In genomic region chr1:156385534-156386031, GRCh38 we compare ENCODE assay signal across 8 cellular contexts. TPM values are rescaled to one million over a fixed set of nuclear protein-coding genes. Genes with fewer than 3 reads are reported as not detected.
DNase-seq lines count a peak whose midpoint lies in the region; ATAC-seq, FAIRE-seq and TF ChIP-seq lines count a peak whose summit lies in the region.

No MANE protein-coding gene starts in this region.

- no peaks in the 10 kb centered on the region for H3K4me1 ChIP-seq in keratinocyte (ENCODE audit: control insufficient read depth, extremely low read depth, insufficient read depth, low read length)

- H3K36me3 Mint-ChIP-seq in MCF 10A (ENCODE audit: insufficient read depth, unreplicated experiment): no peaks in the 10 kb centered on the region

- H3K36me3 ChIP-seq in WERI-Rb-1 (no peaks in the 10 kb centered on the region), keratinocyte (ENCODE audit: control insufficient read depth in 2 of 2, extremely low read depth in 1 of 2, insufficient read depth in 2 of 2, low read length in 2 of 2) (no peaks in the 10 kb centered on the region)

- H3K4me1 Mint-ChIP-seq in MCF 10A (ENCODE audit: insufficient read depth, unreplicated experiment): peaks cover 11% of the 10 kb centered on the region

- H3K9me1 ChIP-seq in keratinocyte (ENCODE audit: control insufficient read depth, extremely low read depth, insufficient read depth, low read length): no peaks in the 10 kb centered on the region

- H3K27ac ChIP-seq in WERI-Rb-1 (no peak overlapping the region), keratinocyte (ENCODE audit: control insufficient read depth, insufficient read depth, low read length) (no peak overlapping the region)

- H3K4me2 ChIP-seq in keratinocyte (ENCODE audit: control insufficient read depth, extremely low read depth, insufficient read depth, low read depth, low read length): no peak overlapping the region

- dilution Hi-C loops in keratinocyte (cut with MboI; ENCODE audit: extremely low pct_ligation_motif_present, low sequenced_read_pairs): no loop called here

- intact Hi-C loops in MCF 10A (cut with micrococcal nuclease): loop anchor here (1.0 to 2.0 kb wide), 3 partner anchors 59 to 295 kb away; no protein-coding TSS in a partner anchor

- H3K4me3 Mint-ChIP-seq in MCF 10A (ENCODE audit: unreplicated experiment): no peak overlapping the region

- POLR2A ChIA-PET in MCF 10A (lab: Yijun Ruan, JAX): interaction anchor here (0.8 to 1.6 kb wide), 8 partner anchors 12 to 205 kb away, joined by 3 to 13 read pairs (median 3); partner anchors contain the start of gene NAXE

- H3K79me2 ChIP-seq in keratinocyte (ENCODE audit: control insufficient read depth, insufficient read depth, low read length): no peaks in the 10 kb centered on the region

- ATAC-seq in HG02763 (IDR thresholded peaks at IDR 0.05; ENCODE audit: unreplicated experiment): no peak

- H3K4me3 ChIP-seq in WERI-Rb-1 (ENCODE audit: low read depth, low read length) (no peak overlapping the region), keratinocyte (ENCODE audit: control insufficient read depth in 2 of 3, extremely low read depth in 1 of 3, insufficient read depth in 2 of 3, low read depth in 1 of 3, low read length in 3 of 3) (no peak overlapping the region)

- no peaks in the 10 kb centered on the region for H3K9me3 ChIP-seq in WERI-Rb-1 (ENCODE audit: severe bottlenecking)
- H3K9me3 ChIP-seq in keratinocyte (ENCODE audit: control insufficient read depth, low read depth, low read length): no peaks in the 10 kb centered on the region

- H2AFZ ChIP-seq in keratinocyte (ENCODE audit: control insufficient read depth, low read length): no peak overlapping the region

- peaks cover 8% of the 10 kb centered on the region for H3K27me3 ChIP-seq in WERI-Rb-1 (ENCODE audit: insufficient read depth, low read depth, severe bottlenecking)
- peaks cover 30% of the 10 kb centered on the region for H3K27me3 ChIP-seq in keratinocyte (ENCODE audit: control insufficient read depth, extremely low read depth, insufficient read depth, low read length)

- TF ChIP-seq CTCF in WERI-Rb-1 (IDR thresholded peaks at IDR 0.05; ENCODE audit: low read depth, low read length) (peak; percentile 95), MCF 10A (IDR thresholded peaks at IDR 0.05; ENCODE audit: unreplicated experiment) (peak; percentile 99), keratinocyte (optimal IDR thresholded peaks at IDR 0.05 in 1 of 3, IDR thresholded peaks at IDR 0.05 in 1 of 3, conservative IDR thresholded peaks at IDR 0.05 in 1 of 3; ENCODE audit: extremely low read depth in 1 of 3, insufficient read depth in 2 of 3, low read length in 3 of 3) (peak; percentile 81 to 95 (median 89))

- no peak overlapping the region for H3K27ac Mint-ChIP-seq in MCF 10A (ENCODE audit: low read depth, unreplicated experiment)

- no peaks in the 10 kb centered on the region for H3K9me3 Mint-ChIP-seq in MCF 10A (ENCODE audit: unreplicated experiment)

- CTCF ChIA-PET in MCF 10A (lab: Yijun Ruan, JAX): interaction anchor here (0.5 to 10.9 kb wide), 78 partner anchors 11 to 842 kb away, joined by 3 to 452 read pairs (median 5); partner anchors contain the start of genes GPATCH4, NAXE, RHBG and TTC24

- H3K9ac ChIP-seq in keratinocyte (ENCODE audit: control insufficient read depth, extremely low read depth, insufficient read depth, low read length): no peak overlapping the region

- H4K20me1 ChIP-seq in keratinocyte (ENCODE audit: control insufficient read depth, extremely low read depth, insufficient read depth, low read length): no peaks in the 10 kb centered on the region

- peak; percentile 15 to 57 for DNase-seq in NCI-H524 (lab: John Stamatoyannopoulos, UW)
- DNase-seq in NCI-H524 treated with DMSO at 0.1 percent for 48 hours (lab: John Stamatoyannopoulos, UW): no peak
- peak; percentile 69 for DNase-seq in NCI-H2171 treated with DMSO at 0.1 percent for 48 hours (lab: John Stamatoyannopoulos, UW)
- DNase-seq in WERI-Rb-1: peak; percentile 82
- peak; percentile 76 for DNase-seq in MCF 10A (ENCODE audit: unreplicated experiment)
- DNase-seq in keratinocyte (ENCODE audit: low read depth, low spot score): peak; percentile 21
- peak; percentile 75 to 82 for DNase-seq in stimulated activated CD4-positive, alpha-beta T cell treated with anti-CD3 and anti-CD28 coated beads, Interleukin-2, amount 100 ng/mL, for 24 hours

- FAIRE-seq in keratinocyte (lab: Jason Lieb, UNC): peak; percentile 70

- no peaks in the 10 kb centered on the region for H3K27me3 Mint-ChIP-seq in MCF 10A (ENCODE audit: insufficient read depth, unreplicated experiment)

- no TSS peak for BruUV-seq in MCF 10A (replicated peaks; lab: Mats Ljungman, UMichigan)

RNA-seq across cellular contexts. Expression of gene RHBG, which starts 16.6 kb away (rescaled TPM):
- total RNA-seq in MCF 10A (2022): not detected in 2 replicates
- polyA plus RNA-seq in keratinocyte: not detected in 3 replicates
- polyA plus RNA-seq in keratinocyte (2011; ENCODE audit: low read depth): 0.89 TPM
- polyA plus RNA-seq in keratinocyte (2011; cell fraction: cytosol; rRNA removed): not detected in 2 replicates
- 0.14 TPM in 1 of 2 replicates, not detected in the other for polyA plus RNA-seq in keratinocyte (2011; cell fraction: nucleus; rRNA removed)
- polyA plus RNA-seq in keratinocyte (2012; ENCODE audit: low replicate concordance): 3.3 TPM in 1 of 2 replicates, not detected in the other
- not detected in 3 replicates for polyA minus RNA-seq in keratinocyte
- polyA minus RNA-seq in keratinocyte (2011; cell fraction: cytosol; rRNA and poly(A)+ RNA removed): not detected
- not detected in 2 replicates for polyA minus RNA-seq in keratinocyte (2011; cell fraction: nucleus; rRNA and poly(A)+ RNA removed)

RNA-seq across cellular contexts. Expression of gene TSACC, which starts 47.3 kb away (rescaled TPM):
- total RNA-seq in MCF 10A (2022): 1.8 and 3.6 TPM in 2 replicates
- polyA plus RNA-seq in keratinocyte: 2.2 to 5.4 TPM (median 2.5 TPM) in 3 replicates
- polyA plus RNA-seq in keratinocyte (2011; ENCODE audit: low read depth): 0.64 TPM
- polyA plus RNA-seq in keratinocyte (2011; cell fraction: cytosol; rRNA removed): 4.9 and 6.2 TPM in 2 replicates
- 2.3 and 2.4 TPM in 2 replicates for polyA plus RNA-seq in keratinocyte (2011; cell fraction: nucleus; rRNA removed)
- polyA plus RNA-seq in keratinocyte (2012; ENCODE audit: low replicate concordance): 1.1 and 1.3 TPM in 2 replicates
- polyA minus RNA-seq in keratinocyte: 1.3 TPM in 1 of 3 replicates, not detected in the others
- not detected for polyA minus RNA-seq in keratinocyte (2011; cell fraction: cytosol; rRNA and poly(A)+ RNA removed)
- polyA minus RNA-seq in keratinocyte (2011; cell fraction: nucleus; rRNA and poly(A)+ RNA removed): not detected in 2 replicates

RNA-seq across cellular contexts. Expression of gene CCT3, which starts 47.5 kb away (rescaled TPM):
- 495 and 574 TPM in 2 replicates for total RNA-seq in MCF 10A (2022)
- 477 to 530 TPM (median 499 TPM) in 3 replicates for polyA plus RNA-seq in keratinocyte
- 293 TPM for polyA plus RNA-seq in keratinocyte (2011; ENCODE audit: low read depth)
- 417 and 488 TPM in 2 replicates for polyA plus RNA-seq in keratinocyte (2011; cell fraction: cytosol; rRNA removed)
- 403 and 419 TPM in 2 replicates for polyA plus RNA-seq in keratinocyte (2011; cell fraction: nucleus; rRNA removed)
- polyA plus RNA-seq in keratinocyte (2012; ENCODE audit: low replicate concordance): 202 and 377 TPM in 2 replicates
- polyA minus RNA-seq in keratinocyte: 223 to 610 TPM (median 504 TPM) in 3 replicates
- polyA minus RNA-seq in keratinocyte (2011; cell fraction: cytosol; rRNA and poly(A)+ RNA removed): 421 TPM
- 194 and 327 TPM in 2 replicates for polyA minus RNA-seq in keratinocyte (2011; cell fraction: nucleus; rRNA and poly(A)+ RNA removed)
